In the genomic region with DNA sequence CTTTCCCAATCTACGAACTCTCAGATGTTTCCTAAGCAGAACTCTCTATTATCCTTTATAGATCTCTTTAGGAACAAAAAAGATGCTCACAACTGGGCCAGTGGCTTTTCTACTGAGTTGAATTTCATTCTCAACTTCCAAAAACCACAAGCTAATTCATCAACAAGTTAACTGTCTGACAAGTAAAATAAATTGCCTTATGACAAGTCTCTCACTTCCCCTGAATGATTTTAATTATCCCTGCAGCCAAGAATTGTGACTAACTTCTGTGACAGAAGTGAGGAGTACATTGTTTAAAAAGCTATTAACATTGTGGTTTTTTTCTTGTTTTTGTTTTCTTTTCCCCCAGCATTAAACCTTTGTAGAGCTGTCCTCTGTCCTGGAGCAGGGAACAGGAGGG, we compare ENCODE assay signal across 30 cellular contexts.
"Had no signal": no experiment of that assay in that cellular context is flagged by ENCODE, and none has a peak within 500 bp of the region (broad histone marks: within the 10 kb centered on the region; RNA-seq: fewer than 3 reads in every experiment).

No MANE protein-coding gene starts in this region.

- H3K36me3 ChIP-seq: heart right ventricle, left lung, right atrium auricular region, stomach, thyroid gland, vagina had no signal

- FAIRE-seq: colon, islet of Langerhans had no signal

- H3K9me3 ChIP-seq: heart right ventricle, left lung, stomach, thyroid gland, vagina had no signal

- H3K4me3 Mint-ChIP-seq: endodermal cell; naive thymus-derived CD4-positive, alpha-beta T cell; nephron; neural progenitor cell had no signal

- H3K4me2 ChIP-seq: neural progenitor cell, smooth muscle cell had no signal

- H3K36me3 Mint-ChIP-seq: naive thymus-derived CD4-positive, alpha-beta T cell; neural progenitor cell had no signal

- H3K27me3 ChIP-seq: foreskin keratinocyte, left lung, neural progenitor cell, right atrium auricular region, stomach, thyroid gland, vagina had no signal

- H3K4me3 ChIP-seq: heart right ventricle, left lung, neural progenitor cell, right atrium auricular region, smooth muscle cell, stomach, thyroid gland, vagina had no signal

- H3K9ac ChIP-seq: neural progenitor cell, parathyroid adenoma had no signal

- H3K27me3 Mint-ChIP-seq: progenitor cell of endocrine pancreas had no signal

- H3K27ac ChIP-seq: epithelial cell of prostate, foreskin keratinocyte, heart right ventricle, left lung, neural progenitor cell, parathyroid adenoma, right atrium auricular region, stomach, thyroid gland, vagina had no signal

- H3K79me2 ChIP-seq: parathyroid adenoma had no signal

- H2AFZ ChIP-seq: neural progenitor cell, parathyroid adenoma had no signal

- H3K4me1 Mint-ChIP-seq: endodermal cell; naive thymus-derived CD4-positive, alpha-beta T cell; nephron; neural progenitor cell had no signal

- DNase-seq: effector CD8-positive, alpha-beta T cell; endodermal cell; foreskin keratinocyte; glutamatergic neuron; heart right ventricle; hippocampal formation; left lung; mesendoderm; midbrain; naive thymus-derived CD4-positive, alpha-beta T cell; stimulated activated CD4-positive, alpha-beta T cell treated with anti-CD3 and anti-CD28 coated beads, Interleukin-12 subunit alpha, Interleukin-12 subunit beta, amount 100 ng/mL, for 4 hours; stimulated activated CD4-positive, alpha-beta T cell treated with anti-CD3 and anti-CD28 coated beads, Interleukin-1b, Interleukin-23, amount 100 ng/mL, for 48 hours; stimulated activated CD4-positive, alpha-beta T cell treated with anti-CD3 and anti-CD28 coated beads, Interleukin-4, amount 100 ng/mL, for 1 hour; stimulated activated CD8-positive, alpha-beta memory T cell treated with anti-CD3 and anti-CD28 coated beads, Interleukin-4, amount 100 ng/mL, for 48 hours; stimulated activated naive CD4-positive, alpha-beta T cell; stomach; thyroid gland; trophoblast cell had no signal

- H3K9me3 Mint-ChIP-seq: endodermal cell, neural progenitor cell had no signal

- H3K27ac Mint-ChIP-seq: endodermal cell; naive thymus-derived CD4-positive, alpha-beta T cell; nephron; neural progenitor cell; progenitor cell of endocrine pancreas had no signal

- H3K4me1 ChIP-seq: foreskin keratinocyte, heart right ventricle, left lung, neural progenitor cell, parathyroid adenoma, right atrium auricular region, stomach, thyroid gland, vagina had no signal

- ATAC-seq: esophagus mucosa; foreskin keratinocyte; heart right ventricle; left lung; naive thymus-derived CD4-positive, alpha-beta T cell; sciatic nerve had no signal
